ENCODE assay signal across 7 cellular contexts in genomic region chr22:42933783-42934144, GRCh38.
A peak's percentile ranks its signal among the peaks of the same experiment; 100 is the strongest.
DNase-seq lines count a peak whose midpoint lies in the region; ATAC-seq and TF ChIP-seq lines count a peak whose summit lies in the region.

No MANE protein-coding gene starts in this region.

- H3K9me3 ChIP-seq in psoas muscle, result no peaks in the 10 kb centered on the region

- H3K27me3 ChIP-seq in psoas muscle (ENCODE audit: insufficient read depth in 3 of 3, low read length in 2 of 3), result no peaks in the 10 kb centered on the region

- intact Hi-C loops in psoas muscle (cut with DNase I), result no loop called here

- H3K4me3 ChIP-seq in WI38 (ENCODE audit: low read depth, low read length), result peak overlapping the region; percentile 43
- no peak overlapping the region for H3K4me3 ChIP-seq in fibroblast of villous mesenchyme (ENCODE audit: low read depth, low read length)
- peak overlapping the region; percentile 25 for H3K4me3 ChIP-seq in psoas muscle

- DNase-seq in HCEC 1CT, result peak; percentile 93
- peak; percentile 95 for DNase-seq in fibroblast of villous mesenchyme (ENCODE audit: low read depth)
- no peak for DNase-seq in psoas muscle
- DNase-seq in HUDEP-2 (lab: John Stamatoyannopoulos, UW; ENCODE audit: unreplicated experiment in 76 of 76), result no peak
- DNase-seq in activated CD4-positive, alpha-beta T cell treated with anti-CD3 and anti-CD28 coated beads, Interleukin-2, amount 50 U/mL, for 4 hours, result no peak

- TF ChIP-seq CTCF in WI38 (IDR thresholded peaks at IDR 0.05; ENCODE audit: low read depth, low read length) (no peak), fibroblast of villous mesenchyme (IDR thresholded peaks at IDR 0.05; ENCODE audit: insufficient read depth, low read depth, low read length) (no peak), psoas muscle (IDR thresholded peaks at IDR 0.05) (no peak)

- H3K27ac ChIP-seq in psoas muscle, result peak overlapping the region; percentile 77

- H3K36me3 ChIP-seq in psoas muscle (ENCODE audit: insufficient read depth in 1 of 2, low read depth in 1 of 2), result no peaks in the 10 kb centered on the region

- H3K4me1 ChIP-seq in psoas muscle, result peaks cover 78% of the 10 kb centered on the region

- ATAC-seq in psoas muscle (peak in 3 of 4 donors; percentile 22 to 62 (median 31)), HG02981 (IDR thresholded peaks at IDR 0.05; ENCODE audit: unreplicated experiment) (no peak)

- 8 to 14% (median 10%) methylated on average over 3 of the region's 3 CpGs for WGBS in psoas muscle, 3 donors

Comparison
In these comparisons a context has a peak if more than half of its experiments do, and no peak if none do; other contexts are left out.
1. DNase-seq: peak in HCEC 1CT (single experiment) and fibroblast of villous mesenchyme (single experiment); none in psoas muscle (0 of 2), HUDEP-2 (0 of 76) and activated CD4-positive, alpha-beta T cell treated with anti-CD3 and anti-CD28 coated beads, Interleukin-2, amount 50 U/mL, for 4 hours (0 of 2).